ENCODE assay signal across 10 cellular contexts in the genomic region with DNA sequence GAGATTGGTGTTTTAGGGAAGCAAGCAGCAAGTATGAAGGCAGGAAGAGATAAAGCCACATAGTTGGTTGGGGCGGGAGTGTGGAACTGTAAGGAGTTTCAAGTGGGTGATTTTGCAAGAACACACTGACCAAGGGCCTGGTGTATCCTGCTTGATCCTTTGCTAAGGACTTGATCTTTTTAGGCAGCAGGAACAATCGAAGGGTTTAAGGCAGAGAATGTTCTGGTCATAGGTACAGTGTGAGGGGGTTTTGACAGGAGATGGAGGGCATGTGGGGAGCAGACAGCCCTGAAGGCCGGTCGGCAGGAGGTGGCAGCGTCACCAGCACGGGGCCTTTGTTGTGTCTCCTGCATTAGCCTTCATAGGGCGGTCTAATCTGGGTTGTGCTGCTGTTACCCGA. TPM values are rescaled to one million over a fixed set of nuclear protein-coding genes. Genes with fewer than 3 reads are reported as not detected.
DNase-seq lines count a peak whose midpoint lies in the region; ATAC-seq lines count a peak whose summit lies in the region.
"Had no signal": no experiment of that assay in that cellular context is flagged by ENCODE, and none has a peak within 500 bp of the region (broad histone marks: within the 10 kb centered on the region; RNA-seq: fewer than 3 reads in every experiment).

No MANE protein-coding gene starts in this region.

- peak overlapping the region; percentile 71 for H3K27ac ChIP-seq in mesodermal cell (ENCODE audit: low read depth, low read length, severe bottlenecking)
- H3K27ac ChIP-seq: C4-2B had no signal

- no peaks in the 10 kb centered on the region for H3K36me3 ChIP-seq in mesodermal cell (ENCODE audit: control insufficient read depth, insufficient read depth, low read length)

- peaks cover 48% of the 10 kb centered on the region for H3K4me1 ChIP-seq in mesodermal cell (ENCODE audit: control insufficient read depth, insufficient read depth, low read length, poor library complexity, severe bottlenecking)

- no peak for ATAC-seq in central memory CD8-positive, alpha-beta T cell (replicated peaks; ENCODE audit: extremely low read depth, poor library complexity, severe bottlenecking)
- no peak for ATAC-seq in HG03025 (IDR thresholded peaks at IDR 0.05; ENCODE audit: low FRiP score, unreplicated experiment)

- H3K4me3 Mint-ChIP-seq in central memory CD8-positive, alpha-beta T cell, result no peak overlapping the region

- no peaks in the 10 kb centered on the region for H3K9me3 ChIP-seq in mesodermal cell (ENCODE audit: control insufficient read depth, low read length)

- H3K27me3 Mint-ChIP-seq in central memory CD8-positive, alpha-beta T cell, result no peaks in the 10 kb centered on the region

- DNase-seq in AG20443 (ENCODE audit: low spot score), result peak; percentile 35
- peak; percentile 80 for DNase-seq in KBM-7
- DNase-seq in central memory CD8-positive, alpha-beta T cell (ENCODE audit: low spot score in 2 of 2), result no peak
- no peak for DNase-seq in NK-92 (lab: John Stamatoyannopoulos, UW; ENCODE audit: unreplicated experiment)
- no peak for DNase-seq in DMS153 (lab: John Stamatoyannopoulos, UW)
- DNase-seq in cerebellum (ENCODE audit: low spot score), result no peak
- DNase-seq: stimulated activated CD4-positive, alpha-beta T cell treated with anti-CD3 and anti-CD28 coated beads, Interleukin-2, amount 100 ng/mL, for 24 hours had no signal

- H3K4me1 Mint-ChIP-seq in central memory CD8-positive, alpha-beta T cell, result peaks cover 68% of the 10 kb centered on the region

- H3K4me3 ChIP-seq in mesodermal cell (ENCODE audit: extremely low read depth, insufficient read depth, low read length, poor library complexity, severe bottlenecking), result no peak overlapping the region

- H3K27ac Mint-ChIP-seq in central memory CD8-positive, alpha-beta T cell (ENCODE audit: low read depth), result peak overlapping the region; percentile 17

- 29 to 39% methylated on average over 5 of the region's 8 CpGs for WGBS in mesodermal cell (ENCODE audit: insufficient coverage in 2 of 2), 2 experiments

- H3K9me3 Mint-ChIP-seq in central memory CD8-positive, alpha-beta T cell, result no peaks in the 10 kb centered on the region

- in situ Hi-C loops in KBM-7 (cut with MboI; ENCODE audit: low pct_unique_long_range_greater_than_20kb, low sequenced_read_pairs), result no loop called here

- peaks cover 2% of the 10 kb centered on the region for H3K36me3 Mint-ChIP-seq in central memory CD8-positive, alpha-beta T cell (ENCODE audit: insufficient read depth)

RNA-seq across cellular contexts. Expression of a gene that starts 54.7 kb away (rescaled TPM):
- 20.5 TPM for polyA plus RNA-seq in mesodermal cell (2013, experiment 1 of 2)
- 20.0 TPM for polyA plus RNA-seq in mesodermal cell (2013, experiment 2 of 2)
- 27.9 TPM for total RNA-seq in cerebellum

Comparison
In these comparisons a context has a peak if more than half of its experiments do, and no peak if none do; other contexts are left out.
1. DNase-seq: peak in AG20443 (single experiment) and KBM-7 (single experiment); none in central memory CD8-positive, alpha-beta T cell (0 of 2), NK-92 (single experiment), DMS153 (single experiment) and cerebellum (single experiment).